13 cellular contexts compared by ENCODE assay signal in the genomic region with DNA sequence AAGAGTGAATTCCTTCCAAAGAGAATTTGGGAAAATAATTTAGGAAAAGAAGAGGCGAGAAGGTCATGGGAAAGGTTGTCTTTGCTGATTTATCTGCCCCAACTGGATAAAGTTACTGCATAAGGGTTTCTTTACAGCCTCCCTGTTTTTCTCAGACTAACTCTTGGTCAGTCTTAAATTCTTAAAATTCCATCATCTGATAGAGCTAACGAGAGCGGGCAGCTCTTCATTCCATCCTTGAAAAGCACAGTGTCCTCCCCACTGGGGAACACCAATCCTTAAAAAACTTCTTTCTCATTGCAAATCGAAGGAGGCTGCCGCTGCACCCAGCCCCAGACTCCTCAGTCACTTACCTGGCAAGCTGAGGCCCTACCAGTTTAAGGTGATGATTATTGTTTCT.
A peak's percentile ranks its signal among the peaks of the same experiment; 100 is the strongest.
DNase-seq lines count a peak whose midpoint lies in the region; ATAC-seq, FAIRE-seq and TF ChIP-seq lines count a peak whose summit lies in the region.
"Had no signal": no experiment of that assay in that cellular context is flagged by ENCODE, and none has a peak within 500 bp of the region (broad histone marks: within the 10 kb centered on the region; RNA-seq: fewer than 3 reads in every experiment).

No MANE protein-coding gene starts in this region.

- H3K27ac ChIP-seq in keratinocyte (ENCODE audit: control insufficient read depth, insufficient read depth, low read length) (peak overlapping the region; percentile 97), suprapubic skin (peak overlapping the region; percentile 8)

- H3K27me3 ChIP-seq in keratinocyte (ENCODE audit: control insufficient read depth, extremely low read depth, insufficient read depth, low read length) (no peaks in the 10 kb centered on the region), suprapubic skin (no peaks in the 10 kb centered on the region)

- H2AFZ ChIP-seq in keratinocyte (ENCODE audit: control insufficient read depth, low read length): no peak overlapping the region

- WGBS in suprapubic skin: 60% methylated on average over 5 of the region's 5 CpGs

- POLR2A ChIA-PET in activated CD4-positive, alpha-beta T cell treated with anti-CD3 and anti-CD28 coated beads for 36 hours (lab: Charles Lee): interaction anchor here (0.6 kb wide), 1 partner anchor 11 kb away, joined by 3 read pairs; no protein-coding TSS in a partner anchor

- H3K36me3 ChIP-seq in keratinocyte (ENCODE audit: control insufficient read depth in 2 of 2, extremely low read depth in 1 of 2, insufficient read depth in 2 of 2, low read length in 2 of 2) (no peaks in the 10 kb centered on the region), suprapubic skin (peaks cover 4% of the 10 kb centered on the region)

- H3K4me1 ChIP-seq in keratinocyte (ENCODE audit: control insufficient read depth, extremely low read depth, insufficient read depth, low read length): peaks cover 90% of the 10 kb centered on the region
- H3K4me1 ChIP-seq in suprapubic skin: peaks cover 73% of the 10 kb centered on the region

- no peak for TF ChIP-seq EP300 in suprapubic skin (IDR thresholded peaks at IDR 0.05)

- peak overlapping the region; percentile 70 for H3K4me2 ChIP-seq in keratinocyte (ENCODE audit: control insufficient read depth, extremely low read depth, insufficient read depth, low read depth, low read length)

- in situ Hi-C loops in astrocyte of the spinal cord (cut with HindIII; ENCODE audit: low sequenced_read_pairs): no loop called here

- no peaks in the 10 kb centered on the region for H3K9me3 ChIP-seq in keratinocyte (ENCODE audit: control insufficient read depth, low read depth, low read length)
- no peaks in the 10 kb centered on the region for H3K9me3 ChIP-seq in suprapubic skin

- peaks cover 91% of the 10 kb centered on the region for H3K4me1 Mint-ChIP-seq in HFFc6 (ENCODE audit: low read depth)
- peaks cover 23% of the 10 kb centered on the region for H3K4me1 Mint-ChIP-seq in activated CD4-positive, alpha-beta T cell treated with anti-CD3 and anti-CD28 coated beads for 36 hours
- H3K4me1 Mint-ChIP-seq: activated B cell treated with CpG ODN at 0.5 μM for 24 hours had no signal

- FAIRE-seq in keratinocyte (lab: Jason Lieb, UNC) (no peak), H54 (lab: Jason Lieb, UNC) (no peak)
- FAIRE-seq: endometrium had no signal

- H3K36me3 Mint-ChIP-seq in HFFc6 (ENCODE audit: low read depth): peaks cover 35% of the 10 kb centered on the region
- H3K36me3 Mint-ChIP-seq in activated CD4-positive, alpha-beta T cell treated with anti-CD3 and anti-CD28 coated beads for 36 hours (ENCODE audit: low read depth): peaks cover 25% of the 10 kb centered on the region

- H3K4me3 ChIP-seq in astrocyte of the spinal cord (ENCODE audit: low read depth, low read length): no peak overlapping the region
- peak overlapping the region in 2 of 3 experiments; percentile 17 to 51 for H3K4me3 ChIP-seq in keratinocyte (ENCODE audit: control insufficient read depth in 2 of 3, extremely low read depth in 1 of 3, insufficient read depth in 2 of 3, low read depth in 1 of 3, low read length in 3 of 3)
- no peak overlapping the region for H3K4me3 ChIP-seq in suprapubic skin

- TF ChIP-seq CTCF in HFFc6 (IDR thresholded peaks at IDR 0.05): no peak
- TF ChIP-seq CTCF in astrocyte of the spinal cord (IDR thresholded peaks at IDR 0.05; ENCODE audit: low read depth, low read length): no peak
- no peak for TF ChIP-seq CTCF in keratinocyte (optimal IDR thresholded peaks at IDR 0.05 in 1 of 3, IDR thresholded peaks at IDR 0.05 in 1 of 3, conservative IDR thresholded peaks at IDR 0.05 in 1 of 3; ENCODE audit: extremely low read depth in 1 of 3, insufficient read depth in 2 of 3, low read length in 3 of 3)
- TF ChIP-seq CTCF in suprapubic skin (IDR thresholded peaks at IDR 0.05): no peak

- H3K9me3 Mint-ChIP-seq in HFFc6: no peaks in the 10 kb centered on the region
- no peaks in the 10 kb centered on the region for H3K9me3 Mint-ChIP-seq in activated CD4-positive, alpha-beta T cell treated with anti-CD3 and anti-CD28 coated beads for 36 hours (ENCODE audit: low read depth)
- H3K9me3 Mint-ChIP-seq: activated B cell treated with CpG ODN at 0.5 μM for 24 hours had no signal

- dilution Hi-C loops in keratinocyte (cut with MboI; ENCODE audit: extremely low pct_ligation_motif_present, low sequenced_read_pairs): no loop called here

- DNase-seq in HFFc6 (no peak), astrocyte of the spinal cord (ENCODE audit: low read depth, low spot score) (peak; percentile 74), keratinocyte (ENCODE audit: low read depth, low spot score) (no peak), suprapubic skin (ENCODE audit: low spot score in 2 of 2) (no peak), mesenteric fat pad (ENCODE audit: low spot score) (no peak), H54 (ENCODE audit: insufficient read length, low spot score) (no peak)
- DNase-seq in activated CD4-positive, alpha-beta T cell treated with anti-CD3 and anti-CD28 coated beads for 36 hours: no peak
- DNase-seq: activated B cell treated with CpG ODN at 0.5 μM for 24 hours, anterior cingulate cortex, NCI-H2081, right cardiac atrium had no signal

- intact Hi-C loops in activated CD4-positive, alpha-beta T cell treated with anti-CD3 and anti-CD28 coated beads for 36 hours (cut with DNase I, micrococcal nuclease): loop anchor here in 1 of 2 experiments (10.0 kb wide), 1 partner anchor 386 kb away; no protein-coding TSS in a partner anchor

- peak overlapping the region; percentile 59 for H3K27ac Mint-ChIP-seq in HFFc6
- no peak overlapping the region for H3K27ac Mint-ChIP-seq in activated CD4-positive, alpha-beta T cell treated with anti-CD3 and anti-CD28 coated beads for 36 hours
- H3K27ac Mint-ChIP-seq: activated B cell treated with CpG ODN at 0.5 μM for 24 hours had no signal

- H3K9ac ChIP-seq in keratinocyte (ENCODE audit: control insufficient read depth, extremely low read depth, insufficient read depth, low read length): peak overlapping the region; percentile 66

- peaks cover 23% of the 10 kb centered on the region for H3K79me2 ChIP-seq in keratinocyte (ENCODE audit: control insufficient read depth, insufficient read depth, low read length)

- peaks cover 4% of the 10 kb centered on the region for H3K27me3 Mint-ChIP-seq in HFFc6 (ENCODE audit: insufficient read depth)
- no peaks in the 10 kb centered on the region for H3K27me3 Mint-ChIP-seq in activated CD4-positive, alpha-beta T cell treated with anti-CD3 and anti-CD28 coated beads for 36 hours
- H3K27me3 Mint-ChIP-seq: activated B cell treated with CpG ODN at 0.5 μM for 24 hours had no signal

- CTCF ChIA-PET in activated CD4-positive, alpha-beta T cell treated with anti-CD3 and anti-CD28 coated beads for 36 hours (lab: Charles Lee): no interaction called here

- H3K9me1 ChIP-seq in keratinocyte (ENCODE audit: control insufficient read depth, extremely low read depth, insufficient read depth, low read length): no peaks in the 10 kb centered on the region

- TF ChIP-seq POLR2A in suprapubic skin (IDR thresholded peaks at IDR 0.05): no peak
- no peak for TF ChIP-seq POLR2A in H54 (IDR thresholded peaks at IDR 0.05; ENCODE audit: low read depth, low read length)

- ATAC-seq in HG02852 (IDR thresholded peaks at IDR 0.05; ENCODE audit: unreplicated experiment): no peak
- ATAC-seq in activated CD4-positive, alpha-beta T cell treated with anti-CD3 and anti-CD28 coated beads for 36 hours: no peak

- H4K20me1 ChIP-seq in keratinocyte (ENCODE audit: control insufficient read depth, extremely low read depth, insufficient read depth, low read length): no peaks in the 10 kb centered on the region

- peak overlapping the region; percentile 17 for H3K4me3 Mint-ChIP-seq in HFFc6
- H3K4me3 Mint-ChIP-seq in activated CD4-positive, alpha-beta T cell treated with anti-CD3 and anti-CD28 coated beads for 36 hours: no peak overlapping the region
- H3K4me3 Mint-ChIP-seq: activated B cell treated with CpG ODN at 0.5 μM for 24 hours had no signal

Comparison
In these comparisons a context has a peak if more than half of its experiments do, and no peak if none do; other contexts are left out.
1. H3K4me3 ChIP-seq: peak in keratinocyte (2 of 3); none in astrocyte of the spinal cord (single experiment) and suprapubic skin (single experiment).